ENCODE assay signal across 8 cellular contexts in the genomic region with DNA sequence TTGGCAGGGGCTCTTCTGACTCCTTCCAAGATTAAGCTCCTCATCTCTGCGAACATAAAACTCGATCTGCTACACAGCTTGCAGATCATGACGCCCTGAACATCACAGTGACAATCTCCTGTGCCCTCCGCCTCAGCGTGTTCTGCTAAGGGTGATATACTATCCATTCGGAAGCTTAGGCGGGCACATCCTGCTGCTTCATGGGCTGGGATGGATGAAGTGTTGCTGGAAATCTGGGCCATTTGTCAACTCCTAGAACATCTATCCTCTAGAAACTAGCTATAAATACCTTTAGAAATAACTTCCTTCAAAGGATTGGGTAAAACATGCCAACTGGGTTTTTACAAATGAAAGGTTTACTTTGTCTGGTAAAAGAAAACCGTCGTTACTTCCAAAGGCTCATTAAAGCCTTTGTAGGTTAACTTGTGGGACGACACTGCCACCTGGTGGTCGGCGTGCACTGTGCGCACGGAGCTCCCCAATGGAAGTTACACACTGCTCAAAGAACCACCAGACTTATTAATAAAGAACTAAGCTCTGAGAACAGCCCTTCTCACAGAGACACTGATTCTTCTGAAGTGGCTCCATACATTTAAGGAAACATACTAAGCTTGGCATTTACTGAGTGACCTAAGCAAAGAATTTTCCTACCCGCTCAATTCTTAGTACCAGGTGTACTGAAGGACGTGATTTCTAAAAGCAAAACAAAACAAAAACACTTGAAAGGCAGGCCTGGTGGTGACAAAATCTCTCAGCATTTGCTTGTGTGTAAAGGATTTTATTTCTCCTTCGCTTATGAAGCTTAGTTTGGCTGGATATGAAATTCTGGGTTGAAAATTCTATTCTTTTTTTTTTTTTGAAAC. TPM values are rescaled to one million over a fixed set of nuclear protein-coding genes. Genes with fewer than 3 reads are reported as not detected.
DNase-seq lines count a peak whose midpoint lies in the region; ATAC-seq and TF ChIP-seq lines count a peak whose summit lies in the region.

No MANE protein-coding gene starts in this region.

- no peak overlapping the region for H3K27ac ChIP-seq in HEK293 (ENCODE audit: extremely low read depth, low read depth, low read length)

- no peak for TF ChIP-seq POLR2A in lower leg skin (IDR thresholded peaks at IDR 0.05)

- no peak overlapping the region for H3K4me3 ChIP-seq in HEK293 (ENCODE audit: low read depth, low read length)
- H3K4me3 ChIP-seq in lower leg skin (ENCODE audit: low read depth, poor library complexity, severe bottlenecking): no peak overlapping the region

- H3K4me1 ChIP-seq in HEK293 (ENCODE audit: control insufficient read depth, insufficient read depth, low read length): no peaks in the 10 kb centered on the region

- H3K9me3 ChIP-seq in HEK293 (ENCODE audit: control insufficient read depth, insufficient read depth, low read depth, low read length): no peaks in the 10 kb centered on the region

- H3K36me3 ChIP-seq in HEK293 (ENCODE audit: control insufficient read depth in 2 of 2, insufficient read depth in 1 of 2, low read length in 2 of 2): peaks cover 0 to 24% of the 10 kb centered on the region in 2 experiments; a peak in 1 of 3 replicates

- 31 to 33% methylated on average over 17 of the region's 17 CpGs for WGBS in lower leg skin, 2 donors

- intact Hi-C loops in lower leg skin (cut with DNase I; ENCODE audit: low total_unique reads): loop anchor here (5.0 kb wide), 2 partner anchors 143 to 303 kb away; no protein-coding TSS in a partner anchor

- no peak for ATAC-seq in HG03045 (IDR thresholded peaks at IDR 0.05; ENCODE audit: unreplicated experiment)

- TF ChIP-seq CTCF in HEK293 (tag by site-specific recombination; IDR thresholded peaks at IDR 0.05): peak; percentile 74
- TF ChIP-seq CTCF in lower leg skin (IDR thresholded peaks at IDR 0.05): peak in 1 of 3 donors; percentile 95

- CTCF ChIA-PET in HEK293 (lab: Yijun Ruan, JAX): interaction anchor here (0.6 to 3.7 kb wide), 60 partner anchors 9 to 1059 kb away, joined by 3 to 95 read pairs (median 5); partner anchors contain the start of gene CACNA2D4

- DNase-seq in COLO829 (ENCODE audit: low spot score) (peak; percentile 80), NCI-H526 treated with DMSO at 0.1 percent for 48 hours (lab: John Stamatoyannopoulos, UW) (peak; percentile 39), dermis microvascular lymphatic vessel endothelial cell (ENCODE audit: low read depth in 2 of 2) (peak; percentile 64 to 78), lower leg skin (ENCODE audit: low spot score in 2 of 2) (peak; percentile 82 to 98)
- peak; percentile 92 to 93 for DNase-seq in activated CD4-positive, alpha-beta T cell treated with anti-CD3 and anti-CD28 coated beads, Interleukin-2, amount 50 U/mL, for 48 hours
- DNase-seq in stimulated activated CD4-positive, alpha-beta T cell treated with anti-CD3 and anti-CD28 coated beads, Interleukin-4, amount 100 ng/mL, for 4 hours: peak; percentile 81 to 91

- POLR2A ChIA-PET in HEK293 (lab: Yijun Ruan, JAX): interaction anchor here (0.6 to 1.7 kb wide), 3 partner anchors 144 to 278 kb away, joined by 3 to 6 read pairs (median 3); partner anchors contain the start of gene ADIPOR2

TF ChIP-seq in HEK293, 187 proteins besides CTCF, POLR2A, EP300 and RAD21:
- peak; percentile 64; the same call in 1 of the 2 replicates for TF ChIP-seq ZNF677 (tag by site-specific recombination; IDR thresholded peaks at IDR 0.05)
- TF ChIP-seq, protein P1, sequence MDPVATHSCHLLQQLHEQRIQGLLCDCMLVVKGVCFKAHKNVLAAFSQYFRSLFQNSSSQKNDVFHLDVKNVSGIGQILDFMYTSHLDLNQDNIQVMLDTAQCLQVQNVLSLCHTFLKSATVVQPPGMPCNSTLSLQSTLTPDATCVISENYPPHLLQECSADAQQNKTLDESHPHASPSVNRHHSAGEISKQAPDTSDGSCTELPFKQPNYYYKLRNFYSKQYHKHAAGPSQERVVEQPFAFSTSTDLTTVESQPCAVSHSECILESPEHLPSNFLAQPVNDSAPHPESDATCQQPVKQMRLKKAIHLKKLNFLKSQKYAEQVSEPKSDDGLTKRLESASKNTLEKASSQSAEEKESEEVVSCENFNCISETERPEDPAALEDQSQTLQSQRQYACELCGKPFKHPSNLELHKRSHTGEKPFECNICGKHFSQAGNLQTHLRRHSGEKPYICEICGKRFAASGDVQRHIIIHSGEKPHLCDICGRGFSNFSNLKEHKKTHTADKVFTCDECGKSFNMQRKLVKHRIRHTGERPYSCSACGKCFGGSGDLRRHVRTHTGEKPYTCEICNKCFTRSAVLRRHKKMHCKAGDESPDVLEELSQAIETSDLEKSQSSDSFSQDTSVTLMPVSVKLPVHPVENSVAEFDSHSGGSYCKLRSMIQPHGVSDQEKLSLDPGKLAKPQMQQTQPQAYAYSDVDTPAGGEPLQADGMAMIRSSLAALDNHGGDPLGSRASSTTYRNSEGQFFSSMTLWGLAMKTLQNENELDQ (tag by site-specific recombination; IDR thresholded peaks at IDR 0.05; ENCODE audit: low read depth): no peak
- TF ChIP-seq SP7 (tag by site-specific recombination; IDR thresholded peaks at IDR 0.05): peak; percentile 27; the same call in 1 of the 2 replicates
- peak; percentile 89; the same call in 1 of the 2 replicates for TF ChIP-seq ZNF776 (tag by site-specific recombination; IDR thresholded peaks at IDR 0.05; ENCODE audit: borderline replicate concordance)
- no peak for TF ChIP-seq AEBP2 (tag by site-specific recombination; IDR thresholded peaks at IDR 0.05; ENCODE audit: borderline replicate concordance)
- TF ChIP-seq ZSCAN30 (tag by site-specific recombination; IDR thresholded peaks at IDR 0.05): peak; percentile 47; the same call in 1 of the 2 replicates
- peak; percentile 86 for TF ChIP-seq ZNF654 (tag by site-specific recombination; IDR thresholded peaks at IDR 0.05; ENCODE audit: low read depth)
- TF ChIP-seq IKZF3 (tag by site-specific recombination; IDR thresholded peaks at IDR 0.05): 0 out of 2 replicates have a peak, but pooled peaks have one; percentile 16
- TF ChIP-seq ZNF660 (tag by site-specific recombination; IDR thresholded peaks at IDR 0.05): peak; percentile 82
- TF ChIP-seq ZNF623 (tag by site-specific recombination; IDR thresholded peaks at IDR 0.05): no peak

RNA-seq across cellular contexts. Expression of gene CACNA2D4, which starts 21.5 kb away (rescaled TPM):
- under 0.01 and 0.26 TPM in 2 replicates for total RNA-seq in dermis microvascular lymphatic vessel endothelial cell
- total RNA-seq in lower leg skin: 1 to 10 TPM; 2.3 to 4.0 (median 3.1) TPM

Comparison
In these comparisons a context has a peak if more than half of its experiments do, and no peak if none do; other contexts are left out.
1. DNase-seq: peak in every context shown above with its lines; median percentile 92 in activated CD4-positive, alpha-beta T cell treated with anti-CD3 and anti-CD28 coated beads, Interleukin-2, amount 50 U/mL, for 48 hours; 90 in lower leg skin; 86 in stimulated activated CD4-positive, alpha-beta T cell treated with anti-CD3 and anti-CD28 coated beads, Interleukin-4, amount 100 ng/mL, for 4 hours; 80 in COLO829; 71 in dermis microvascular lymphatic vessel endothelial cell; 39 in NCI-H526 treated with DMSO at 0.1 percent for 48 hours.